21 cellular contexts compared by ENCODE assay signal in genomic region chr4:73945140-73945539, GRCh38. TPM values are rescaled to one million over a fixed set of nuclear protein-coding genes. Genes with fewer than 3 reads are reported as not detected.
A peak's percentile ranks its signal among the peaks of the same experiment; 100 is the strongest.
DNase-seq lines count a peak whose midpoint lies in the region; TF ChIP-seq lines count a peak whose summit lies in the region.
"Had no signal": no experiment of that assay in that cellular context is flagged by ENCODE, and none has a peak within 500 bp of the region (broad histone marks: within the 10 kb centered on the region; RNA-seq: fewer than 3 reads in every experiment).

No MANE protein-coding gene starts in this region.

- H3K27ac Mint-ChIP-seq in Calu3 (ENCODE audit: unreplicated experiment) (no peak overlapping the region), osteocyte (ENCODE audit: unreplicated experiment) (no peak overlapping the region)
- H3K27ac Mint-ChIP-seq: CD4-positive, CD25-positive, alpha-beta regulatory T cell had no signal

- H3K27me3 Mint-ChIP-seq in Calu3 (ENCODE audit: unreplicated experiment) (peaks cover 14% of the 10 kb centered on the region), osteocyte (ENCODE audit: unreplicated experiment) (peaks cover 84% of the 10 kb centered on the region)

- no peak for TF ChIP-seq CTCF in Calu3 (IDR thresholded peaks at IDR 0.05; ENCODE audit: unreplicated experiment)
- TF ChIP-seq CTCF in osteocyte (IDR thresholded peaks at IDR 0.05), result no peak

- intact Hi-C loops in Calu3 (cut with micrococcal nuclease; ENCODE audit: unreplicated experiment), result no loop called here

- H3K36me3 Mint-ChIP-seq in Calu3 (ENCODE audit: insufficient read depth, unreplicated experiment) (peaks cover 12% of the 10 kb centered on the region), osteocyte (ENCODE audit: unreplicated experiment) (peaks cover 2% of the 10 kb centered on the region)
- H3K36me3 Mint-ChIP-seq: CD4-positive, CD25-positive, alpha-beta regulatory T cell had no signal

- no peaks in the 10 kb centered on the region for H3K9me3 ChIP-seq in iPS-15b (ENCODE audit: control insufficient read depth, insufficient read depth, low read length)
- H3K9me3 ChIP-seq: BE2C, Caco-2 had no signal

- H3K4me3 Mint-ChIP-seq in Calu3 (ENCODE audit: low read depth, unreplicated experiment), result peak overlapping the region; percentile 77
- H3K4me3 Mint-ChIP-seq in osteocyte (ENCODE audit: unreplicated experiment), result no peak overlapping the region
- H3K4me3 Mint-ChIP-seq: CD4-positive, CD25-positive, alpha-beta regulatory T cell had no signal

- peaks cover 95% of the 10 kb centered on the region for H3K27me3 ChIP-seq in iPS-15b (ENCODE audit: control insufficient read depth, insufficient read depth, low read length)

- H3K9me3 Mint-ChIP-seq in Calu3 (ENCODE audit: low read depth, unreplicated experiment) (no peaks in the 10 kb centered on the region), osteocyte (ENCODE audit: unreplicated experiment) (no peaks in the 10 kb centered on the region)

- BruUV-seq in Calu3 (replicated peaks; lab: Mats Ljungman, UMichigan), result no TSS peak

- H3K36me3 ChIP-seq in iPS-15b (ENCODE audit: control insufficient read depth, insufficient read depth, low read length), result no peaks in the 10 kb centered on the region
- H3K36me3 ChIP-seq: BE2C had no signal

- H3K4me1 Mint-ChIP-seq in Calu3 (ENCODE audit: low read depth, unreplicated experiment), result peaks cover 22% of the 10 kb centered on the region
- peaks cover 7% of the 10 kb centered on the region for H3K4me1 Mint-ChIP-seq in osteocyte (ENCODE audit: unreplicated experiment)
- H3K4me1 Mint-ChIP-seq: CD4-positive, CD25-positive, alpha-beta regulatory T cell had no signal

- H3K4me3 ChIP-seq in iPS-15b (ENCODE audit: low read depth, low read length), result peak overlapping the region; percentile 41

- DNase-seq in Calu3 (no peak), NCI-H82 treated with DMSO at 0.1 percent for 48 hours (lab: John Stamatoyannopoulos, UW; ENCODE audit: unreplicated experiment) (peak; percentile 85), retina (peak; percentile 29), glomerular visceral epithelial cell (ENCODE audit: extremely low spot score) (no peak), osteocyte (ENCODE audit: extremely low spot score, unreplicated experiment) (no peak), epidermal melanocyte (ENCODE audit: insufficient read length, low spot score) (no peak)
- DNase-seq: BE2C; Caco-2; CD4-positive, CD25-positive, alpha-beta regulatory T cell; H7; NCI-H1092 treated with DMSO at 0.1 percent for 48 hours; NCI-H146; NCI-H2081; NCI-H446 treated with DMSO at 0.1 percent for 48 hours; NCI-H69; NK-92 treated with Interleukin-12 subunit alpha and Interleukin-12 subunit beta, amount 100 ng/mL, for 24 hours had no signal

- CTCF ChIA-PET in Calu3 (lab: Charles Lee), result interaction anchor here (1.3 kb wide), 1 partner anchor 94 kb away, joined by 3 read pairs; the partner anchor contains the start of gene CXCL3

- H3K9ac ChIP-seq in iPS-15b (ENCODE audit: low read depth, low read length), result no peak overlapping the region

- peaks cover 6% of the 10 kb centered on the region for H3K4me1 ChIP-seq in iPS-15b (ENCODE audit: control insufficient read depth, insufficient read depth, low read length)
- H3K4me1 ChIP-seq: BE2C, Caco-2 had no signal

RNA-seq across cellular contexts. Expression of gene PF4, which starts 36.7 kb away (rescaled TPM):
- total RNA-seq in Calu3 (2022) (0.93 and 1.3 TPM in 2 replicates), osteocyte (not detected in 2 replicates)
- total RNA-seq: A172, Caco-2, H7, LHCN-M2, OCI-LY7, Right ventricle myocardium superior had no signal

RNA-seq across cellular contexts. Expression of gene PPBP, which starts 42.9 kb away (rescaled TPM):
- total RNA-seq in Calu3 (2022), result not detected in 2 replicates
- total RNA-seq in osteocyte, result not detected in 2 replicates
- total RNA-seq: A172, Caco-2, H7, LHCN-M2, OCI-LY7 had no signal

RNA-seq across cellular contexts. Expression of gene CXCL5, which starts 53.3 kb away (rescaled TPM):
- total RNA-seq in Calu3 (2022) (1,110 and 1,906 TPM in 2 replicates), osteocyte (0.13 and 0.18 TPM in 2 replicates)
- total RNA-seq: A172, Caco-2, LHCN-M2, OCI-LY7 had no signal

Comparison
In these comparisons a context has a peak if more than half of its experiments do, and no peak if none do; other contexts are left out.
1. DNase-seq: peak in NCI-H82 treated with DMSO at 0.1 percent for 48 hours (single experiment) and retina (single experiment); none in Calu3 (single experiment), glomerular visceral epithelial cell (single experiment), osteocyte (single experiment) and epidermal melanocyte (single experiment).
2. RNA of gene CXCL5, which starts 53.3 kb away (total RNA-seq): 1,110 to 1,906 TPM in Calu3; 0.13 to 0.18 TPM in osteocyte; every median in the first group is over 100 times any median in the second.